ENCODE assay signal across 1 cellular context in the genomic region with DNA sequence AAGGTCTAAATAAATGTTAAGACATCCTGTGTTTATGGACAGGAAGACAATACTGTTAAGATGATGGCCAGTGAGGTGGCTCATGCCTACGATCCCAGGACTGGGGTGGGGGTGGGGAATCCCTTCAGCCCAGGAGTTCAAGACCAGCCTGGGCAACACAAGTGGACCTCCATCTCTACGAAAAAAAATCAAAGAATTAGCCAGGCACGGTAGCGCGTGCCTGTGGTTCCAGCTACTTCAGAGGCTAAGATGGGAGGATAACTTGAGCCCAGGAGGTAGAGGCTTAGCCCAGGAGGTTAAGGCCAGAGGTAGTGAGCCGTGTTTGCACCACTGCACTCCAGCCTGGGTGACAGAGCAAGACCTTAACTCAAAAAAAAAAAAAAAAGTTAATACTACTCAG.
TF ChIP-seq lines count a peak whose summit lies in the region.

No MANE protein-coding gene starts in this region.

TF ChIP-seq in H1, 55 proteins besides CTCF, POLR2A, EP300 and RAD21:
- no peak for TF ChIP-seq NANOG (IDR thresholded peaks at IDR 0.05; ENCODE audit: insufficient read depth, low read depth, low read length, poor library complexity, severe bottlenecking)
- TF ChIP-seq, protein P1, sequence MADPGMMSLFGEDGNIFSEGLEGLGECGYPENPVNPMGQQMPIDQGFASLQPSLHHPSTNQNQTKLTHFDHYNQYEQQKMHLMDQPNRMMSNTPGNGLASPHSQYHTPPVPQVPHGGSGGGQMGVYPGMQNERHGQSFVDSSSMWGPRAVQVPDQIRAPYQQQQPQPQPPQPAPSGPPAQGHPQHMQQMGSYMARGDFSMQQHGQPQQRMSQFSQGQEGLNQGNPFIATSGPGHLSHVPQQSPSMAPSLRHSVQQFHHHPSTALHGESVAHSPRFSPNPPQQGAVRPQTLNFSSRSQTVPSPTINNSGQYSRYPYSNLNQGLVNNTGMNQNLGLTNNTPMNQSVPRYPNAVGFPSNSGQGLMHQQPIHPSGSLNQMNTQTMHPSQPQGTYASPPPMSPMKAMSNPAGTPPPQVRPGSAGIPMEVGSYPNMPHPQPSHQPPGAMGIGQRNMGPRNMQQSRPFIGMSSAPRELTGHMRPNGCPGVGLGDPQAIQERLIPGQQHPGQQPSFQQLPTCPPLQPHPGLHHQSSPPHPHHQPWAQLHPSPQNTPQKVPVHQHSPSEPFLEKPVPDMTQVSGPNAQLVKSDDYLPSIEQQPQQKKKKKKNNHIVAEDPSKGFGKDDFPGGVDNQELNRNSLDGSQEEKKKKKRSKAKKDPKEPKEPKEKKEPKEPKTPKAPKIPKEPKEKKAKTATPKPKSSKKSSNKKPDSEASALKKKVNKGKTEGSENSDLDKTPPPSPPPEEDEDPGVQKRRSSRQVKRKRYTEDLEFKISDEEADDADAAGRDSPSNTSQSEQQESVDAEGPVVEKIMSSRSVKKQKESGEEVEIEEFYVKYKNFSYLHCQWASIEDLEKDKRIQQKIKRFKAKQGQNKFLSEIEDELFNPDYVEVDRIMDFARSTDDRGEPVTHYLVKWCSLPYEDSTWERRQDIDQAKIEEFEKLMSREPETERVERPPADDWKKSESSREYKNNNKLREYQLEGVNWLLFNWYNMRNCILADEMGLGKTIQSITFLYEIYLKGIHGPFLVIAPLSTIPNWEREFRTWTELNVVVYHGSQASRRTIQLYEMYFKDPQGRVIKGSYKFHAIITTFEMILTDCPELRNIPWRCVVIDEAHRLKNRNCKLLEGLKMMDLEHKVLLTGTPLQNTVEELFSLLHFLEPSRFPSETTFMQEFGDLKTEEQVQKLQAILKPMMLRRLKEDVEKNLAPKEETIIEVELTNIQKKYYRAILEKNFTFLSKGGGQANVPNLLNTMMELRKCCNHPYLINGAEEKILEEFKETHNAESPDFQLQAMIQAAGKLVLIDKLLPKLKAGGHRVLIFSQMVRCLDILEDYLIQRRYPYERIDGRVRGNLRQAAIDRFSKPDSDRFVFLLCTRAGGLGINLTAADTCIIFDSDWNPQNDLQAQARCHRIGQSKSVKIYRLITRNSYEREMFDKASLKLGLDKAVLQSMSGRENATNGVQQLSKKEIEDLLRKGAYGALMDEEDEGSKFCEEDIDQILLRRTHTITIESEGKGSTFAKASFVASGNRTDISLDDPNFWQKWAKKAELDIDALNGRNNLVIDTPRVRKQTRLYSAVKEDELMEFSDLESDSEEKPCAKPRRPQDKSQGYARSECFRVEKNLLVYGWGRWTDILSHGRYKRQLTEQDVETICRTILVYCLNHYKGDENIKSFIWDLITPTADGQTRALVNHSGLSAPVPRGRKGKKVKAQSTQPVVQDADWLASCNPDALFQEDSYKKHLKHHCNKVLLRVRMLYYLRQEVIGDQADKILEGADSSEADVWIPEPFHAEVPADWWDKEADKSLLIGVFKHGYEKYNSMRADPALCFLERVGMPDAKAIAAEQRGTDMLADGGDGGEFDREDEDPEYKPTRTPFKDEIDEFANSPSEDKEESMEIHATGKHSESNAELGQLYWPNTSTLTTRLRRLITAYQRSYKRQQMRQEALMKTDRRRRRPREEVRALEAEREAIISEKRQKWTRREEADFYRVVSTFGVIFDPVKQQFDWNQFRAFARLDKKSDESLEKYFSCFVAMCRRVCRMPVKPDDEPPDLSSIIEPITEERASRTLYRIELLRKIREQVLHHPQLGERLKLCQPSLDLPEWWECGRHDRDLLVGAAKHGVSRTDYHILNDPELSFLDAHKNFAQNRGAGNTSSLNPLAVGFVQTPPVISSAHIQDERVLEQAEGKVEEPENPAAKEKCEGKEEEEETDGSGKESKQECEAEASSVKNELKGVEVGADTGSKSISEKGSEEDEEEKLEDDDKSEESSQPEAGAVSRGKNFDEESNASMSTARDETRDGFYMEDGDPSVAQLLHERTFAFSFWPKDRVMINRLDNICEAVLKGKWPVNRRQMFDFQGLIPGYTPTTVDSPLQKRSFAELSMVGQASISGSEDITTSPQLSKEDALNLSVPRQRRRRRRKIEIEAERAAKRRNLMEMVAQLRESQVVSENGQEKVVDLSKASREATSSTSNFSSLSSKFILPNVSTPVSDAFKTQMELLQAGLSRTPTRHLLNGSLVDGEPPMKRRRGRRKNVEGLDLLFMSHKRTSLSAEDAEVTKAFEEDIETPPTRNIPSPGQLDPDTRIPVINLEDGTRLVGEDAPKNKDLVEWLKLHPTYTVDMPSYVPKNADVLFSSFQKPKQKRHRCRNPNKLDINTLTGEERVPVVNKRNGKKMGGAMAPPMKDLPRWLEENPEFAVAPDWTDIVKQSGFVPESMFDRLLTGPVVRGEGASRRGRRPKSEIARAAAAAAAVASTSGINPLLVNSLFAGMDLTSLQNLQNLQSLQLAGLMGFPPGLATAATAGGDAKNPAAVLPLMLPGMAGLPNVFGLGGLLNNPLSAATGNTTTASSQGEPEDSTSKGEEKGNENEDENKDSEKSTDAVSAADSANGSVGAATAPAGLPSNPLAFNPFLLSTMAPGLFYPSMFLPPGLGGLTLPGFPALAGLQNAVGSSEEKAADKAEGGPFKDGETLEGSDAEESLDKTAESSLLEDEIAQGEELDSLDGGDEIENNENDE (IDR thresholded peaks at IDR 0.05; ENCODE audit: insufficient replicate concordance, low read length) = no peak
